25 cellular contexts compared by ENCODE assay signal in genomic region chr14:79965896-79966295, GRCh38.
"Had no signal": no experiment of that assay in that cellular context is flagged by ENCODE, and none has a peak within 500 bp of the region (broad histone marks: within the 10 kb centered on the region; RNA-seq: fewer than 3 reads in every experiment).

No MANE protein-coding gene starts in this region.

- DNase-seq: activated CD4-positive, alpha-beta memory T cell treated with anti-CD3 and anti-CD28 coated beads, Interleukin-2, amount 10 ng/mL, durations not matched to agents 7 days and 5 days; activated CD4-positive, alpha-beta T cell treated with anti-CD3 and anti-CD28 coated beads for 36 hours; activated CD4-positive, alpha-beta T cell treated with anti-CD3 and anti-CD28 coated beads, Interleukin-2, amount 50 U/mL, for 1 hour; activated gamma-delta T cell; activated naive CD4-positive, alpha-beta T cell treated with anti-CD3 and anti-CD28 coated beads for 36 hours; activated T-cell treated with anti-CD3 and anti-CD28 coated beads for 4 hours; activated T-cell treated with anti-CD3 and anti-CD28 coated beads, Interleukin-2, amount 50 U/mL, for 48 hours; caudate nucleus; NCI-H1048; NCI-H1417 treated with DMSO at 0.1 percent for 48 hours; NCI-H1694 treated with DMSO at 0.1 percent for 48 hours; NCI-H2029 treated with DMSO at 0.1 percent for 48 hours; NCI-H345; NCI-H510A; NCI-H526 treated with DMSO at 0.1 percent for 48 hours; NCI-H82; RPMI8226; SJCRH30; SK-N-SH; T-helper 1 cell had no signal

- H3K36me3 ChIP-seq: breast epithelium, SJCRH30 had no signal

- H3K4me2 ChIP-seq: SK-N-SH had no signal

- H3K4me3 ChIP-seq: breast epithelium, SJCRH30 had no signal

- ATAC-seq: activated CD4-positive, alpha-beta T cell treated with anti-CD3 and anti-CD28 coated beads for 36 hours; activated T-helper 17 cell treated with anti-CD3 and anti-CD28 coated beads, Interleukin-2, amount 50 U/mL, for 72 hours; Panc1; Right ventricle myocardium inferior had no signal

- H3K27ac ChIP-seq: breast epithelium, SJCRH30, VCaP had no signal

- H3K9ac ChIP-seq: SK-N-SH had no signal

- H3K9me3 ChIP-seq: breast epithelium, SJCRH30, SK-N-SH had no signal

- H3K4me1 ChIP-seq: breast epithelium, SJCRH30 had no signal

- H3K27me3 ChIP-seq: breast epithelium, SJCRH30 had no signal
